In the genomic region with DNA sequence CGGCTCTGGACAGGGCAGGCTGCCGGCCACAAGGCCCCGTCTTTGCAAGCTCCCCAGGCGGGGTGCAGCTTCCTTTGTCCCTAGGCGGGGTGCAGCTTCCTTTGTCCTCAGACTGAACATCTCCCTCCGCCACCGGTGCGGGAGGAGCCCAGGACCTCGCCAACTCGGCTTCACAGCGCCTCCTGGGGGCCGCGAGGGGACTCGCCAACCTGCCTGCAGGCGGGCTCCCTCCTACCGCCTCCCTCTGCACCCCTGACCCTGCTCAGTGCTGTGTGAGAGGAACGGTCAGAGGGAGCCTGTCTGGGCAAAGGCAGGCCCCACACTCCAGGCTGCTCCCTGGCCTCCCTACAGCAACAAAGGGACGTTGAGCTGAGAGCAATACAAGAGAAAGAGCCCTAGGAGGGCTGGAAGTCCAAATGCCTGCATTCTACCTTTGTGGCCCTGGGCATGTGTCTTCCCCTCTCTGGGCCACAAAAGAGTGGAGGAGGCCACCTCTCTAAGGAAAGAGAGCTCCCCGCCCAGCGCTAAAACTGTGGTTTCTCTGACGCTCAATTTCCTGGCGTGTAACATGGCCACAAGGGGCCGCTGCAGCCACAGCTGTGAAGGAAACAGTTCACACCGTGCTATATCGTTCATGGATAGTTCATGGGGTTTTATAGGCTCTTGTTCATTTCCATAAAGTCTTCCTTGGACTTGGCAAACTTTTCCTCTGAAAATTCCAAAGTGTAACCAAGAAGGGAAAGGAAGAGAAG, we compare ENCODE assay signal across 1 cellular context.
TF ChIP-seq lines count a peak whose summit lies in the region.

No MANE protein-coding gene starts in this region.

TF ChIP-seq in HepG2, 621 proteins besides CTCF, POLR2A, EP300 and RAD21 (continued from another document and continues in another):
- TF ChIP-seq NONO (IDR thresholded peaks at IDR 0.05): no peak
- TF ChIP-seq NONO (CRISPR knock-in tag; conservative IDR thresholded peaks at IDR 0.05): peak; percentile 81
- no peak for TF ChIP-seq CEBPG (CRISPR knock-in tag; IDR thresholded peaks at IDR 0.05)
- no peak for TF ChIP-seq SETDB1 (CRISPR knock-in tag; IDR thresholded peaks at IDR 0.05; ENCODE audit: borderline replicate concordance)
- no peak for TF ChIP-seq TCF7 (IDR thresholded peaks at IDR 0.05; ENCODE audit: low read depth)
- 0 out of 2 replicates have a peak, but pooled peaks have one; percentile 38 for TF ChIP-seq PAX8 (CRISPR knock-in tag; IDR thresholded peaks at IDR 0.05; ENCODE audit: borderline replicate concordance)
- TF ChIP-seq, protein P1, sequence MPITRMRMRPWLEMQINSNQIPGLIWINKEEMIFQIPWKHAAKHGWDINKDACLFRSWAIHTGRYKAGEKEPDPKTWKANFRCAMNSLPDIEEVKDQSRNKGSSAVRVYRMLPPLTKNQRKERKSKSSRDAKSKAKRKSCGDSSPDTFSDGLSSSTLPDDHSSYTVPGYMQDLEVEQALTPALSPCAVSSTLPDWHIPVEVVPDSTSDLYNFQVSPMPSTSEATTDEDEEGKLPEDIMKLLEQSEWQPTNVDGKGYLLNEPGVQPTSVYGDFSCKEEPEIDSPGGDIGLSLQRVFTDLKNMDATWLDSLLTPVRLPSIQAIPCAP (CRISPR knock-in tag; IDR thresholded peaks at IDR 0.05; ENCODE audit: low read depth): no peak
- TF ChIP-seq FOXK2 (IDR thresholded peaks at IDR 0.05): no peak
- 0 out of 2 replicates have a peak, but pooled peaks have one; percentile 51 for TF ChIP-seq GZF1 (CRISPR knock-in tag; IDR thresholded peaks at IDR 0.05)
- no peak for TF ChIP-seq KAT2B (IDR thresholded peaks at IDR 0.05; ENCODE audit: borderline replicate concordance, low read depth, low read length)
- no peak for TF ChIP-seq PTBP1 (IDR thresholded peaks at IDR 0.05; ENCODE audit: low read depth, low read length, poor library complexity, severe bottlenecking)
- TF ChIP-seq, protein P2, sequence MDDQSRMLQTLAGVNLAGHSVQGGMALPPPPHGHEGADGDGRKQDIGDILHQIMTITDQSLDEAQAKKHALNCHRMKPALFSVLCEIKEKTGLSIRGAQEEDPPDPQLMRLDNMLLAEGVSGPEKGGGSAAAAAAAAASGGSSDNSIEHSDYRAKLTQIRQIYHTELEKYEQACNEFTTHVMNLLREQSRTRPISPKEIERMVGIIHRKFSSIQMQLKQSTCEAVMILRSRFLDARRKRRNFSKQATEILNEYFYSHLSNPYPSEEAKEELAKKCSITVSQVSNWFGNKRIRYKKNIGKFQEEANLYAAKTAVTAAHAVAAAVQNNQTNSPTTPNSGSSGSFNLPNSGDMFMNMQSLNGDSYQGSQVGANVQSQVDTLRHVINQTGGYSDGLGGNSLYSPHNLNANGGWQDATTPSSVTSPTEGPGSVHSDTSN (CRISPR knock-in tag; IDR thresholded peaks at IDR 0.05; ENCODE audit: borderline replicate concordance): no peak
- TF ChIP-seq, protein P3, sequence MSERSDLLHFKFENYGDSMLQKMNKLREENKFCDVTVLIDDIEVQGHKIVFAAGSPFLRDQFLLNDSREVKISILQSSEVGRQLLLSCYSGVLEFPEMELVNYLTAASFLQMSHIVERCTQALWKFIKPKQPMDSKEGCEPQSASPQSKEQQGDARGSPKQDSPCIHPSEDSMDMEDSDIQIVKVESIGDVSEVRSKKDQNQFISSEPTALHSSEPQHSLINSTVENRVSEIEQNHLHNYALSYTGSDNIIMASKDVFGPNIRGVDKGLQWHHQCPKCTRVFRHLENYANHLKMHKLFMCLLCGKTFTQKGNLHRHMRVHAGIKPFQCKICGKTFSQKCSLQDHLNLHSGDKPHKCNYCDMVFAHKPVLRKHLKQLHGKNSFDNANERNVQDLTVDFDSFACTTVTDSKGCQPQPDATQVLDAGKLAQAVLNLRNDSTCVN (CRISPR knock-in tag; IDR thresholded peaks at IDR 0.05; ENCODE audit: borderline replicate concordance): 0 out of 2 replicates have a peak, but pooled peaks have one; percentile 44
- TF ChIP-seq SOX6 (IDR thresholded peaks at IDR 0.05): no peak
- TF ChIP-seq SOX6 (CRISPR knock-in tag; IDR thresholded peaks at IDR 0.05): peak; percentile 69
- no peak for TF ChIP-seq ZNF264 (CRISPR knock-in tag; IDR thresholded peaks at IDR 0.05)
- TF ChIP-seq PRMT3 (CRISPR knock-in tag; IDR thresholded peaks at IDR 0.05; ENCODE audit: borderline replicate concordance, low read depth): no peak
- TF ChIP-seq, protein P4, sequence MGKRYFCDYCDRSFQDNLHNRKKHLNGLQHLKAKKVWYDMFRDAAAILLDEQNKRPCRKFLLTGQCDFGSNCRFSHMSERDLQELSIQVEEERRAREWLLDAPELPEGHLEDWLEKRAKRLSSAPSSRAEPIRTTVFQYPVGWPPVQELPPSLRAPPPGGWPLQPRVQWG (CRISPR knock-in tag; IDR thresholded peaks at IDR 0.05; ENCODE audit: borderline replicate concordance, low read depth): no peak
- no peak for TF ChIP-seq ZFYVE20 (CRISPR knock-in tag; IDR thresholded peaks at IDR 0.05; ENCODE audit: borderline replicate concordance, low read depth)
- no peak for TF ChIP-seq ZNF841 (CRISPR knock-in tag; IDR thresholded peaks at IDR 0.05; ENCODE audit: borderline replicate concordance)
- TF ChIP-seq, protein P5, sequence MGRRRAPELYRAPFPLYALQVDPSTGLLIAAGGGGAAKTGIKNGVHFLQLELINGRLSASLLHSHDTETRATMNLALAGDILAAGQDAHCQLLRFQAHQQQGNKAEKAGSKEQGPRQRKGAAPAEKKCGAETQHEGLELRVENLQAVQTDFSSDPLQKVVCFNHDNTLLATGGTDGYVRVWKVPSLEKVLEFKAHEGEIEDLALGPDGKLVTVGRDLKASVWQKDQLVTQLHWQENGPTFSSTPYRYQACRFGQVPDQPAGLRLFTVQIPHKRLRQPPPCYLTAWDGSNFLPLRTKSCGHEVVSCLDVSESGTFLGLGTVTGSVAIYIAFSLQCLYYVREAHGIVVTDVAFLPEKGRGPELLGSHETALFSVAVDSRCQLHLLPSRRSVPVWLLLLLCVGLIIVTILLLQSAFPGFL (CRISPR knock-in tag; IDR thresholded peaks at IDR 0.05): no peak
- TF ChIP-seq, protein P6, sequence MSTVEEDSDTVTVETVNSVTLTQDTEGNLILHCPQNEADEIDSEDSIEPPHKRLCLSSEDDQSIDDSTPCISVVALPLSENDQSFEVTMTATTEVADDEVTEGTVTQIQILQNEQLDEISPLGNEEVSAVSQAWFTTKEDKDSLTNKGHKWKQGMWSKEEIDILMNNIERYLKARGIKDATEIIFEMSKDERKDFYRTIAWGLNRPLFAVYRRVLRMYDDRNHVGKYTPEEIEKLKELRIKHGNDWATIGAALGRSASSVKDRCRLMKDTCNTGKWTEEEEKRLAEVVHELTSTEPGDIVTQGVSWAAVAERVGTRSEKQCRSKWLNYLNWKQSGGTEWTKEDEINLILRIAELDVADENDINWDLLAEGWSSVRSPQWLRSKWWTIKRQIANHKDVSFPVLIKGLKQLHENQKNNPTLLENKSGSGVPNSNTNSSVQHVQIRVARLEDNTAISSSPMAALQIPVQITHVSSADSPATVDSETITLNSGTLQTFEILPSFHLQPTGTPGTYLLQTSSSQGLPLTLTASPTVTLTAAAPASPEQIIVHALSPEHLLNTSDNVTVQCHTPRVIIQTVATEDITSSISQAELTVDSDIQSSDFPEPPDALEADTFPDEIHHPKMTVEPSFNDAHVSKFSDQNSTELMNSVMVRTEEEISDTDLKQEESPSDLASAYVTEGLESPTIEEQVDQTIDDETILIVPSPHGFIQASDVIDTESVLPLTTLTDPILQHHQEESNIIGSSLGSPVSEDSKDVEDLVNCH (CRISPR knock-in tag; IDR thresholded peaks at IDR 0.05): no peak
- no peak for TF ChIP-seq HCFC1 (IDR thresholded peaks at IDR 0.05; ENCODE audit: low read depth, low read length)
- no peak for TF ChIP-seq NFKBIZ (CRISPR knock-in tag; IDR thresholded peaks at IDR 0.05)
- TF ChIP-seq, protein P7, sequence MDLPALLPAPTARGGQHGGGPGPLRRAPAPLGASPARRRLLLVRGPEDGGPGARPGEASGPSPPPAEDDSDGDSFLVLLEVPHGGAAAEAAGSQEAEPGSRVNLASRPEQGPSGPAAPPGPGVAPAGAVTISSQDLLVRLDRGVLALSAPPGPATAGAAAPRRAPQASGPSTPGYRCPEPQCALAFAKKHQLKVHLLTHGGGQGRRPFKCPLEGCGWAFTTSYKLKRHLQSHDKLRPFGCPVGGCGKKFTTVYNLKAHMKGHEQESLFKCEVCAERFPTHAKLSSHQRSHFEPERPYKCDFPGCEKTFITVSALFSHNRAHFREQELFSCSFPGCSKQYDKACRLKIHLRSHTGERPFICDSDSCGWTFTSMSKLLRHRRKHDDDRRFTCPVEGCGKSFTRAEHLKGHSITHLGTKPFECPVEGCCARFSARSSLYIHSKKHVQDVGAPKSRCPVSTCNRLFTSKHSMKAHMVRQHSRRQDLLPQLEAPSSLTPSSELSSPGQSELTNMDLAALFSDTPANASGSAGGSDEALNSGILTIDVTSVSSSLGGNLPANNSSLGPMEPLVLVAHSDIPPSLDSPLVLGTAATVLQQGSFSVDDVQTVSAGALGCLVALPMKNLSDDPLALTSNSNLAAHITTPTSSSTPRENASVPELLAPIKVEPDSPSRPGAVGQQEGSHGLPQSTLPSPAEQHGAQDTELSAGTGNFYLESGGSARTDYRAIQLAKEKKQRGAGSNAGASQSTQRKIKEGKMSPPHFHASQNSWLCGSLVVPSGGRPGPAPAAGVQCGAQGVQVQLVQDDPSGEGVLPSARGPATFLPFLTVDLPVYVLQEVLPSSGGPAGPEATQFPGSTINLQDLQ (CRISPR knock-in tag; IDR thresholded peaks at IDR 0.05): no peak
- TF ChIP-seq HMGA1 (CRISPR knock-in tag; conservative IDR thresholded peaks at IDR 0.05): no peak
- no peak for TF ChIP-seq HDAC2 (CRISPR knock-in tag; IDR thresholded peaks at IDR 0.05)
- TF ChIP-seq, protein P8, sequence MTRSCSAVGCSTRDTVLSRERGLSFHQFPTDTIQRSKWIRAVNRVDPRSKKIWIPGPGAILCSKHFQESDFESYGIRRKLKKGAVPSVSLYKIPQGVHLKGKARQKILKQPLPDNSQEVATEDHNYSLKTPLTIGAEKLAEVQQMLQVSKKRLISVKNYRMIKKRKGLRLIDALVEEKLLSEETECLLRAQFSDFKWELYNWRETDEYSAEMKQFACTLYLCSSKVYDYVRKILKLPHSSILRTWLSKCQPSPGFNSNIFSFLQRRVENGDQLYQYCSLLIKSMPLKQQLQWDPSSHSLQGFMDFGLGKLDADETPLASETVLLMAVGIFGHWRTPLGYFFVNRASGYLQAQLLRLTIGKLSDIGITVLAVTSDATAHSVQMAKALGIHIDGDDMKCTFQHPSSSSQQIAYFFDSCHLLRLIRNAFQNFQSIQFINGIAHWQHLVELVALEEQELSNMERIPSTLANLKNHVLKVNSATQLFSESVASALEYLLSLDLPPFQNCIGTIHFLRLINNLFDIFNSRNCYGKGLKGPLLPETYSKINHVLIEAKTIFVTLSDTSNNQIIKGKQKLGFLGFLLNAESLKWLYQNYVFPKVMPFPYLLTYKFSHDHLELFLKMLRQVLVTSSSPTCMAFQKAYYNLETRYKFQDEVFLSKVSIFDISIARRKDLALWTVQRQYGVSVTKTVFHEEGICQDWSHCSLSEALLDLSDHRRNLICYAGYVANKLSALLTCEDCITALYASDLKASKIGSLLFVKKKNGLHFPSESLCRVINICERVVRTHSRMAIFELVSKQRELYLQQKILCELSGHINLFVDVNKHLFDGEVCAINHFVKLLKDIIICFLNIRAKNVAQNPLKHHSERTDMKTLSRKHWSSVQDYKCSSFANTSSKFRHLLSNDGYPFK (CRISPR knock-in tag; IDR thresholded peaks at IDR 0.05; ENCODE audit: borderline replicate concordance): peak; percentile 60; the same call in 1 of the 2 replicates
- TF ChIP-seq PHB2 (IDR thresholded peaks at IDR 0.05; ENCODE audit: partially characterized antibody): no peak
- TF ChIP-seq KDM5B (CRISPR knock-in tag; IDR thresholded peaks at IDR 0.05; ENCODE audit: borderline replicate concordance): peak; percentile 96; the same call in 1 of the 2 replicates
- no peak for TF ChIP-seq MAF1 (CRISPR knock-in tag; IDR thresholded peaks at IDR 0.05; ENCODE audit: borderline replicate concordance)
- no peak for TF ChIP-seq ISL2 (CRISPR knock-in tag; IDR thresholded peaks at IDR 0.05)
- TF ChIP-seq U2AF1 (optimal IDR thresholded peaks at IDR 0.05; ENCODE audit: low read depth, low read length): peak; percentile 58
- TF ChIP-seq NFATC3 (CRISPR knock-in tag; IDR thresholded peaks at IDR 0.05): no peak
- TF ChIP-seq, protein P9, sequence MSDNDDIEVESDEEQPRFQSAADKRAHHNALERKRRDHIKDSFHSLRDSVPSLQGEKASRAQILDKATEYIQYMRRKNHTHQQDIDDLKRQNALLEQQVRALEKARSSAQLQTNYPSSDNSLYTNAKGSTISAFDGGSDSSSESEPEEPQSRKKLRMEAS (IDR thresholded peaks at IDR 0.05): peak; percentile 35; the same call in 1 of the 2 replicates
- TF ChIP-seq PLRG1 (conservative IDR thresholded peaks at IDR 0.05): no peak
- TF ChIP-seq HNRNPK (IDR thresholded peaks at IDR 0.05; ENCODE audit: low read depth, low read length, poor library complexity, severe bottlenecking): no peak
- TF ChIP-seq, protein P10, sequence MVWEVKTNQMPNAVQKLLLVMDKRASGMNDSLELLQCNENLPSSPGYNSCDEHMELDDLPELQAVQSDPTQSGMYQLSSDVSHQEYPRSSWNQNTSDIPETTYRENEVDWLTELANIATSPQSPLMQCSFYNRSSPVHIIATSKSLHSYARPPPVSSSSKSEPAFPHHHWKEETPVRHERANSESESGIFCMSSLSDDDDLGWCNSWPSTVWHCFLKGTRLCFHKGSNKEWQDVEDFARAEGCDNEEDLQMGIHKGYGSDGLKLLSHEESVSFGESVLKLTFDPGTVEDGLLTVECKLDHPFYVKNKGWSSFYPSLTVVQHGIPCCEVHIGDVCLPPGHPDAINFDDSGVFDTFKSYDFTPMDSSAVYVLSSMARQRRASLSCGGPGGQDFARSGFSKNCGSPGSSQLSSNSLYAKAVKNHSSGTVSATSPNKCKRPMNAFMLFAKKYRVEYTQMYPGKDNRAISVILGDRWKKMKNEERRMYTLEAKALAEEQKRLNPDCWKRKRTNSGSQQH (CRISPR knock-in tag; IDR thresholded peaks at IDR 0.05; ENCODE audit: low read depth): peak; percentile 27
- no peak for TF ChIP-seq FOXP1 (IDR thresholded peaks at IDR 0.05)
- TF ChIP-seq FOXP1 (CRISPR knock-in tag; IDR thresholded peaks at IDR 0.05): peak; percentile 10; the same call in 1 of the 2 replicates
- TF ChIP-seq TMF1 (CRISPR knock-in tag; IDR thresholded peaks at IDR 0.05; ENCODE audit: low read depth): no peak
- TF ChIP-seq, protein P11, sequence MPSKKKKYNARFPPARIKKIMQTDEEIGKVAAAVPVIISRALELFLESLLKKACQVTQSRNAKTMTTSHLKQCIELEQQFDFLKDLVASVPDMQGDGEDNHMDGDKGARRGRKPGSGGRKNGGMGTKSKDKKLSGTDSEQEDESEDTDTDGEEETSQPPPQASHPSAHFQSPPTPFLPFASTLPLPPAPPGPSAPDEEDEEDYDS (CRISPR knock-in tag; IDR thresholded peaks at IDR 0.05): no peak
- no peak for TF ChIP-seq GTF2F1 (IDR thresholded peaks at IDR 0.05; ENCODE audit: low read length)
- no peak for TF ChIP-seq RBM39 (IDR thresholded peaks at IDR 0.05; ENCODE audit: low read depth, low read length, poor library complexity, severe bottlenecking)
- TF ChIP-seq, protein P12, sequence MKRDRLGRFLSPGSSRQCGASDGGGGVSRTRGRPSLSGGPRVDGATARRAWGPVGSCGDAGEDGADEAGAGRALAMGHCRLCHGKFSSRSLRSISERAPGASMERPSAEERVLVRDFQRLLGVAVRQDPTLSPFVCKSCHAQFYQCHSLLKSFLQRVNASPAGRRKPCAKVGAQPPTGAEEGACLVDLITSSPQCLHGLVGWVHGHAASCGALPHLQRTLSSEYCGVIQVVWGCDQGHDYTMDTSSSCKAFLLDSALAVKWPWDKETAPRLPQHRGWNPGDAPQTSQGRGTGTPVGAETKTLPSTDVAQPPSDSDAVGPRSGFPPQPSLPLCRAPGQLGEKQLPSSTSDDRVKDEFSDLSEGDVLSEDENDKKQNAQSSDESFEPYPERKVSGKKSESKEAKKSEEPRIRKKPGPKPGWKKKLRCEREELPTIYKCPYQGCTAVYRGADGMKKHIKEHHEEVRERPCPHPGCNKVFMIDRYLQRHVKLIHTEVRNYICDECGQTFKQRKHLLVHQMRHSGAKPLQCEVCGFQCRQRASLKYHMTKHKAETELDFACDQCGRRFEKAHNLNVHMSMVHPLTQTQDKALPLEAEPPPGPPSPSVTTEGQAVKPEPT (CRISPR knock-in tag; IDR thresholded peaks at IDR 0.05; ENCODE audit: low read depth): no peak
